Comparison of ENCODE assay signal across 1 cellular context in the genomic region with DNA sequence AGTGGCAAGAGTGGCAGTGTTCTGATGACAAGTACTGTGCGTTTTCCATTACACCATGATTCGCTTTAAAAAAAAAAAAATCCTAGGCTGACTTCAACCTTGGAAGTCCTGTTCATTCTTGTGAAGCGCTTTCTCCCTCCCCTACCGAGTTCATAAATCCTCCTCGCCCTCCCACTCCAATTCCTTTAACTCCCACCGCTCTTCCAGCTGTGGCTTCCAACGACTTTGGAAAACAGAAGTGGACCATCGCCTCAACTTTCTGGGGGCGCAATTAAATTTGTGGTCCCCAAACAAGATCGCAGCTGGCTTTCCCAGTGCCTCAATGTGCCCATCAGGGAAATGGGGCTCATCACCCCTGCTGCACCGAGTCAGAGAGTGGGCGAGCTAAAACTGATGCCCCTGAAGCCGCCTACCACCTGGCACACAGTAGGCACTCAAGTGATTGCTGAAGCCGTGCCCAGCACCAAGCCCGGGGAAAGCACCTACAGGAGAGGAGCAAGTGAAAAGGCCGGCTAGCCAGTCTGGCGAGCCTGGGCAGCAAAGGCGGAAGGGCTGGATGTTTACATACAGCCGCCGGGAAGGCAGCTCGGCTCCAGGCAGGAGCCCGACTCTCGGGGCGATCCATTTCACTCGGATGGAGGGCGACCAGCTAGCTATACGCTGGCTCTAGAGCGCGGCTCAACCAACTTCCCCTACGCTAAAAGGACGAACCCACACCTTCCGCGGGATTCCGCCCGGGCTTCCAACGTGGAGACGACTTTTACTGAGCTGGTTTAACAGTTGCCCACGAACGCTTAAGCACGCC.
TF ChIP-seq lines count a peak whose summit lies in the region.

No MANE protein-coding gene starts in this region.

TF ChIP-seq in GM23338, 12 proteins besides CTCF, POLR2A, EP300 and RAD21 (continued from another document):
- TF ChIP-seq, protein P1, sequence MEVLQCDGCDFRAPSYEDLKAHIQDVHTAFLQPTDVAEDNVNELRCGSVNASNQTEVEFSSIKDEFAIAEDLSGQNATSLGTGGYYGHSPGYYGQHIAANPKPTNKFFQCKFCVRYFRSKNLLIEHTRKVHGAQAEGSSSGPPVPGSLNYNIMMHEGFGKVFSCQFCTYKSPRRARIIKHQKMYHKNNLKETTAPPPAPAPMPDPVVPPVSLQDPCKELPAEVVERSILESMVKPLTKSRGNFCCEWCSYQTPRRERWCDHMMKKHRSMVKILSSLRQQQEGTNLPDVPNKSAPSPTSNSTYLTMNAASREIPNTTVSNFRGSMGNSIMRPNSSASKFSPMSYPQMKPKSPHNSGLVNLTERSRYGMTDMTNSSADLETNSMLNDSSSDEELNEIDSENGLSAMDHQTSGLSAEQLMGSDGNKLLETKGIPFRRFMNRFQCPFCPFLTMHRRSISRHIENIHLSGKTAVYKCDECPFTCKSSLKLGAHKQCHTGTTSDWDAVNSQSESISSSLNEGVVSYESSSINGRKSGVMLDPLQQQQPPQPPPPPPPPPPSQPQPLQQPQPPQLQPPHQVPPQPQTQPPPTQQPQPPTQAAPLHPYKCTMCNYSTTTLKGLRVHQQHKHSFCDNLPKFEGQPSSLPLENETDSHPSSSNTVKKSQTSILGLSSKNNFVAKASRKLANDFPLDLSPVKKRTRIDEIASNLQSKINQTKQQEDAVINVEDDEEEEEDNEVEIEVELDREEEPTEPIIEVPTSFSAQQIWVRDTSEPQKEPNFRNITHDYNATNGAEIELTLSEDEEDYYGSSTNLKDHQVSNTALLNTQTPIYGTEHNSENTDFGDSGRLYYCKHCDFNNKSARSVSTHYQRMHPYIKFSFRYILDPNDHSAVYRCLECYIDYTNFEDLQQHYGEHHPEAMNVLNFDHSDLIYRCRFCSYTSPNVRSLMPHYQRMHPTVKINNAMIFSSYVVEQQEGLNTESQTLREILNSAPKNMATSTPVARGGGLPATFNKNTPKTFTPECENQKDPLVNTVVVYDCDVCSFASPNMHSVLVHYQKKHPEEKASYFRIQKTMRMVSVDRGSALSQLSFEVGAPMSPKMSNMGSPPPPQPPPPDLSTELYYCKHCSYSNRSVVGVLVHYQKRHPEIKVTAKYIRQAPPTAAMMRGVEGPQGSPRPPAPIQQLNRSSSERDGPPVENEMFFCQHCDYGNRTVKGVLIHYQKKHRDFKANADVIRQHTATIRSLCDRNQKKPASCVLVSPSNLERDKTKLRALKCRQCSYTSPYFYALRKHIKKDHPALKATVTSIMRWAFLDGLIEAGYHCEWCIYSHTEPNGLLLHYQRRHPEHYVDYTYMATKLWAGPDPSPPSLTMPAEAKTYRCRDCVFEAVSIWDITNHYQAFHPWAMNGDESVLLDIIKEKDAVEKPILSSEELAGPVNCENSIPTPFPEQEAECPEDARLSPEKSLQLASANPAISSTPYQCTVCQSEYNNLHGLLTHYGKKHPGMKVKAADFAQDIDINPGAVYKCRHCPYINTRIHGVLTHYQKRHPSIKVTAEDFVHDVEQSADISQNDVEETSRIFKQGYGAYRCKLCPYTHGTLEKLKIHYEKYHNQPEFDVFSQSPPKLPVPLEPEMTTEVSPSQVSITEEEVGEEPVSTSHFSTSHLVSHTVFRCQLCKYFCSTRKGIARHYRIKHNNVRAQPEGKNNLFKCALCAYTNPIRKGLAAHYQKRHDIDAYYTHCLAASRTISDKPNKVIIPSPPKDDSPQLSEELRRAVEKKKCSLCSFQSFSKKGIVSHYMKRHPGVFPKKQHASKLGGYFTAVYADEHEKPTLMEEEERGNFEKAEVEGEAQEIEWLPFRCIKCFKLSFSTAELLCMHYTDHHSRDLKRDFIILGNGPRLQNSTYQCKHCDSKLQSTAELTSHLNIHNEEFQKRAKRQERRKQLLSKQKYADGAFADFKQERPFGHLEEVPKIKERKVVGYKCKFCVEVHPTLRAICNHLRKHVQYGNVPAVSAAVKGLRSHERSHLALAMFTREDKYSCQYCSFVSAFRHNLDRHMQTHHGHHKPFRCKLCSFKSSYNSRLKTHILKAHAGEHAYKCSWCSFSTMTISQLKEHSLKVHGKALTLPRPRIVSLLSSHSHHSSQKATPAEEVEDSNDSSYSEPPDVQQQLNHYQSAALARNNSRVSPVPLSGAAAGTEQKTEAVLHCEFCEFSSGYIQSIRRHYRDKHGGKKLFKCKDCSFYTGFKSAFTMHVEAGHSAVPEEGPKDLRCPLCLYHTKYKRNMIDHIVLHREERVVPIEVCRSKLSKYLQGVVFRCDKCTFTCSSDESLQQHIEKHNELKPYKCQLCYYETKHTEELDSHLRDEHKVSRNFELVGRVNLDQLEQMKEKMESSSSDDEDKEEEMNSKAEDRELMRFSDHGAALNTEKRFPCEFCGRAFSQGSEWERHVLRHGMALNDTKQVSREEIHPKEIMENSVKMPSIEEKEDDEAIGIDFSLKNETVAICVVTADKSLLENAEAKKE (CRISPR knock-in tag; IDR thresholded peaks at IDR 0.05): no peak
- TF ChIP-seq STAT1 (IDR thresholded peaks at IDR 0.05; ENCODE audit: unreplicated experiment) (no peak), CREB1 (CRISPR knock-in tag; IDR thresholded peaks at IDR 0.05; ENCODE audit: low read depth) (no peak), ZNF114 (CRISPR knock-in tag; IDR thresholded peaks at IDR 0.05) (no peak), EZH2 (IDR thresholded peaks at IDR 0.05; ENCODE audit: low read depth, unreplicated experiment) (no peak), ZNF331 (CRISPR knock-in tag; IDR thresholded peaks at IDR 0.05; ENCODE audit: low read depth) (no peak), JUNB (IDR thresholded peaks at IDR 0.05; ENCODE audit: unreplicated experiment) (no peak), NANOG (IDR thresholded peaks at IDR 0.05; ENCODE audit: borderline replicate concordance) (no peak)
- TF ChIP-seq, protein P2, sequence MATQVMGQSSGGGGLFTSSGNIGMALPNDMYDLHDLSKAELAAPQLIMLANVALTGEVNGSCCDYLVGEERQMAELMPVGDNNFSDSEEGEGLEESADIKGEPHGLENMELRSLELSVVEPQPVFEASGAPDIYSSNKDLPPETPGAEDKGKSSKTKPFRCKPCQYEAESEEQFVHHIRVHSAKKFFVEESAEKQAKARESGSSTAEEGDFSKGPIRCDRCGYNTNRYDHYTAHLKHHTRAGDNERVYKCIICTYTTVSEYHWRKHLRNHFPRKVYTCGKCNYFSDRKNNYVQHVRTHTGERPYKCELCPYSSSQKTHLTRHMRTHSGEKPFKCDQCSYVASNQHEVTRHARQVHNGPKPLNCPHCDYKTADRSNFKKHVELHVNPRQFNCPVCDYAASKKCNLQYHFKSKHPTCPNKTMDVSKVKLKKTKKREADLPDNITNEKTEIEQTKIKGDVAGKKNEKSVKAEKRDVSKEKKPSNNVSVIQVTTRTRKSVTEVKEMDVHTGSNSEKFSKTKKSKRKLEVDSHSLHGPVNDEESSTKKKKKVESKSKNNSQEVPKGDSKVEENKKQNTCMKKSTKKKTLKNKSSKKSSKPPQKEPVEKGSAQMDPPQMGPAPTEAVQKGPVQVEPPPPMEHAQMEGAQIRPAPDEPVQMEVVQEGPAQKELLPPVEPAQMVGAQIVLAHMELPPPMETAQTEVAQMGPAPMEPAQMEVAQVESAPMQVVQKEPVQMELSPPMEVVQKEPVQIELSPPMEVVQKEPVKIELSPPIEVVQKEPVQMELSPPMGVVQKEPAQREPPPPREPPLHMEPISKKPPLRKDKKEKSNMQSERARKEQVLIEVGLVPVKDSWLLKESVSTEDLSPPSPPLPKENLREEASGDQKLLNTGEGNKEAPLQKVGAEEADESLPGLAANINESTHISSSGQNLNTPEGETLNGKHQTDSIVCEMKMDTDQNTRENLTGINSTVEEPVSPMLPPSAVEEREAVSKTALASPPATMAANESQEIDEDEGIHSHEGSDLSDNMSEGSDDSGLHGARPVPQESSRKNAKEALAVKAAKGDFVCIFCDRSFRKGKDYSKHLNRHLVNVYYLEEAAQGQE (IDR thresholded peaks at IDR 0.05; ENCODE audit: unreplicated experiment): no peak
